In genomic region chr9:77017505-77017894, GRCh38 we compare ENCODE assay signal across 28 cellular contexts. TPM values are rescaled to one million over a fixed set of nuclear protein-coding genes. Genes with fewer than 3 reads are reported as not detected.
DNase-seq lines count a peak whose midpoint lies in the region; ATAC-seq and TF ChIP-seq lines count a peak whose summit lies in the region.
"Had no signal": no experiment of that assay in that cellular context is flagged by ENCODE, and none has a peak within 500 bp of the region (broad histone marks: within the 10 kb centered on the region; RNA-seq: fewer than 3 reads in every experiment).

No MANE protein-coding gene starts in this region.

- TF ChIP-seq POLR2A in esophagus muscularis mucosa (IDR thresholded peaks at IDR 0.05; ENCODE audit: low read depth): no peak

- no peaks in the 10 kb centered on the region for H3K79me2 ChIP-seq in SK-N-SH (ENCODE audit: insufficient read depth)

- H3K9me3 Mint-ChIP-seq in osteocyte (ENCODE audit: unreplicated experiment): no peaks in the 10 kb centered on the region
- peaks cover 0 to 3% (median 0%) of the 10 kb centered on the region in 11 donors for H3K9me3 Mint-ChIP-seq in naive thymus-derived CD4-positive, alpha-beta T cell
- H3K9me3 Mint-ChIP-seq: activated CD4-positive, alpha-beta memory T cell treated with anti-CD3 and anti-CD28 coated beads for 36 hours had no signal

- H3K27me3 ChIP-seq in SK-N-SH (ENCODE audit: insufficient read depth): peaks cover 96% of the 10 kb centered on the region
- peaks cover 99% of the 10 kb centered on the region for H3K27me3 ChIP-seq in HUES48 (ENCODE audit: control insufficient read depth, insufficient read depth, low read length)
- H3K27me3 ChIP-seq in esophagus muscularis mucosa: peaks cover 38 to 100% (median 98%) of the 10 kb centered on the region in 4 donors
- H3K27me3 ChIP-seq in naive thymus-derived CD4-positive, alpha-beta T cell (ENCODE audit: control insufficient read depth in 2 of 2, insufficient read depth in 2 of 2, low read length in 2 of 2): peaks cover 0 to 5% of the 10 kb centered on the region in 2 donors

- H3K27ac ChIP-seq in SK-N-SH (ENCODE audit: low read depth in 2 of 2, low read length in 1 of 2) (no peak overlapping the region), HUES48 (ENCODE audit: low read depth, low read length) (no peak overlapping the region), esophagus muscularis mucosa (replicated peaks in 1 of 4) (no peak overlapping the region)
- H3K27ac ChIP-seq in naive thymus-derived CD4-positive, alpha-beta T cell (ENCODE audit: low read depth, low read length): no peak overlapping the region
- H3K27ac ChIP-seq: body of pancreas, left ventricle myocardium inferior, pancreas, RWPE1 had no signal

- H3K4me3 ChIP-seq in SK-N-SH (ENCODE audit: low read depth in 2 of 2, low read length in 1 of 2) (no peak overlapping the region), HUES48 (ENCODE audit: low read depth, low read length) (peak overlapping the region; percentile 65; the same call in 1 of the 2 replicates), esophagus muscularis mucosa (no peak overlapping the region)
- no peak overlapping the region for H3K4me3 ChIP-seq in naive thymus-derived CD4-positive, alpha-beta T cell (ENCODE audit: low read length)
- H3K4me3 ChIP-seq: body of pancreas, pancreas had no signal

- no peaks in the 10 kb centered on the region for H3F3A ChIP-seq in SK-N-SH (replicated peaks; ENCODE audit: insufficient read depth)

- no peak for ATAC-seq in SK-N-SH treated with all-trans-retinoic acid at 6 μM for 48 hours
- no peak for ATAC-seq in naive thymus-derived CD4-positive, alpha-beta T cell
- ATAC-seq: body of pancreas, pancreas, right cardiac atrium had no signal

- H3K9me3 ChIP-seq in SK-N-SH: no peaks in the 10 kb centered on the region
- no peaks in the 10 kb centered on the region for H3K9me3 ChIP-seq in HUES48 (ENCODE audit: control insufficient read depth, insufficient read depth, low read length)
- no peaks in the 10 kb centered on the region for H3K9me3 ChIP-seq in esophagus muscularis mucosa
- H3K9me3 ChIP-seq in naive thymus-derived CD4-positive, alpha-beta T cell (ENCODE audit: control insufficient read depth in 2 of 3, low read length in 3 of 3): no peaks in the 10 kb centered on the region
- H3K9me3 ChIP-seq: body of pancreas, left ventricle myocardium inferior, pancreas had no signal

- DNase-seq in SK-N-SH (peak; percentile 18), esophagus muscularis mucosa (ENCODE audit: extremely low spot score) (peak; percentile 81), osteocyte (ENCODE audit: extremely low spot score, unreplicated experiment) (peak; percentile 25), CD1c-positive myeloid dendritic cell (ENCODE audit: extremely low spot score) (no peak), NCI-H524 treated with DMSO at 0.1 percent for 48 hours (lab: John Stamatoyannopoulos, UW) (no peak)
- DNase-seq in naive thymus-derived CD4-positive, alpha-beta T cell: no peak
- DNase-seq: activated CD4-positive, alpha-beta memory T cell treated with anti-CD3 and anti-CD28 coated beads for 36 hours; activated CD8-positive, alpha-beta memory T cell treated with anti-CD3 and anti-CD28 coated beads, Interleukin-2, amount 50 U/mL, for 48 hours; body of pancreas; CD4-positive, alpha-beta memory T cell; DMS153; Kasumi-1; left ventricle myocardium inferior; NCI-H187; NCI-H2171 treated with DMSO at 0.1 percent for 48 hours; NCI-H526 treated with DMSO at 0.1 percent for 48 hours; pancreas; right cardiac atrium; stimulated activated CD4-positive, alpha-beta T cell treated with anti-CD3 and anti-CD28 coated beads, Interleukin-4, amount 100 ng/mL, for 4 hours; stimulated activated naive CD4-positive, alpha-beta T cell treated with Interleukin-2 at 50 U/mL for 16 hours had no signal

- H3K4me3 Mint-ChIP-seq in osteocyte (ENCODE audit: unreplicated experiment): no peak overlapping the region
- H3K4me3 Mint-ChIP-seq in naive thymus-derived CD4-positive, alpha-beta T cell: peak overlapping the region in 1 of 10 donors; percentile 8

- H2AFZ ChIP-seq in SK-N-SH (ENCODE audit: low read depth): no peak overlapping the region

- H3K36me3 Mint-ChIP-seq in osteocyte (ENCODE audit: unreplicated experiment): no peaks in the 10 kb centered on the region
- peaks cover 0 to 7% (median 0%) of the 10 kb centered on the region in 5 donors for H3K36me3 Mint-ChIP-seq in naive thymus-derived CD4-positive, alpha-beta T cell
- H3K36me3 Mint-ChIP-seq: CD4-positive, alpha-beta memory T cell had no signal

- no peaks in the 10 kb centered on the region for H3K36me3 ChIP-seq in SK-N-SH (replicated peaks in 1 of 2; ENCODE audit: control insufficient read depth in 1 of 2, insufficient read depth in 2 of 2, low read length in 1 of 2)
- no peaks in the 10 kb centered on the region for H3K36me3 ChIP-seq in HUES48 (ENCODE audit: control insufficient read depth, insufficient read depth, low read length)
- H3K36me3 ChIP-seq in esophagus muscularis mucosa: no peaks in the 10 kb centered on the region
- no peaks in the 10 kb centered on the region for H3K36me3 ChIP-seq in naive thymus-derived CD4-positive, alpha-beta T cell (ENCODE audit: control insufficient read depth in 2 of 3, insufficient read depth in 3 of 3, low read length in 3 of 3)
- H3K36me3 ChIP-seq: left ventricle myocardium inferior, pancreas had no signal

- 11% methylated on average over 5 of the region's 5 CpGs for WGBS in SK-N-SH (ENCODE audit: low lambda C conversion rate)
- WGBS in esophagus muscularis mucosa: 20% methylated on average over 4 of the region's 5 CpGs

- H4K20me1 ChIP-seq in SK-N-SH (ENCODE audit: insufficient read depth): no peaks in the 10 kb centered on the region

- intact Hi-C loops in esophagus muscularis mucosa (cut with DNase I): no loop called here
- intact Hi-C loops in naive thymus-derived CD4-positive, alpha-beta T cell (cut with micrococcal nuclease): loop anchor here in 1 of 2 donors (10.0 kb wide), 1 partner anchor 1813 kb away; no protein-coding TSS in a partner anchor

- H3K4me1 Mint-ChIP-seq in osteocyte (ENCODE audit: unreplicated experiment): peaks cover 47% of the 10 kb centered on the region
- H3K4me1 Mint-ChIP-seq in naive thymus-derived CD4-positive, alpha-beta T cell: peaks cover 12 to 44% (median 29%) of the 10 kb centered on the region in 7 donors

- POLR2A ChIA-PET in SK-N-SH (lab: Yijun Ruan, JAX): no interaction called here
- POLR2A ChIA-PET in naive thymus-derived CD4-positive, alpha-beta T cell (lab: Charles Lee): no interaction called here

- peaks cover 91% of the 10 kb centered on the region for H3K27me3 Mint-ChIP-seq in osteocyte (ENCODE audit: unreplicated experiment)
- H3K27me3 Mint-ChIP-seq in naive thymus-derived CD4-positive, alpha-beta T cell: peaks cover 73 to 92% (median 85%) of the 10 kb centered on the region in 5 donors

- TF ChIP-seq EP300 in SK-N-SH (IDR thresholded peaks at IDR 0.05; ENCODE audit: borderline replicate concordance in 1 of 2, low read depth in 1 of 2, low read length in 1 of 2) (no peak), esophagus muscularis mucosa (IDR thresholded peaks at IDR 0.05) (no peak)

- no peaks in the 10 kb centered on the region for H3K9me2 ChIP-seq in SK-N-SH

- CTCF ChIA-PET in SK-N-SH (lab: Yijun Ruan, JAX): interaction anchor here (1.1 kb wide), 1 partner anchor 207 kb away, joined by 3 read pairs; no protein-coding TSS in a partner anchor
- CTCF ChIA-PET in naive thymus-derived CD4-positive, alpha-beta T cell (lab: Charles Lee): interaction anchor here (0.6 kb wide), 1 partner anchor 522 kb away, joined by 3 read pairs; no protein-coding TSS in a partner anchor

- no peak overlapping the region for H3K27ac Mint-ChIP-seq in osteocyte (ENCODE audit: unreplicated experiment)
- peak overlapping the region in 1 of 9 donors; percentile 81 for H3K27ac Mint-ChIP-seq in naive thymus-derived CD4-positive, alpha-beta T cell
- H3K27ac Mint-ChIP-seq: activated CD4-positive, alpha-beta memory T cell treated with anti-CD3 and anti-CD28 coated beads for 36 hours; CD4-positive, alpha-beta memory T cell had no signal

- H3K4me1 ChIP-seq in SK-N-SH (ENCODE audit: control insufficient read depth in 1 of 2, insufficient read depth in 2 of 2, low read depth in 1 of 2, low read length in 1 of 2) (no peaks in the 10 kb centered on the region; a peak in 1 of 4 replicates), HUES48 (ENCODE audit: control insufficient read depth, insufficient read depth, low read length) (peaks cover 75% of the 10 kb centered on the region), esophagus muscularis mucosa (peaks cover 58 to 76% (median 72%) of the 10 kb centered on the region in 4 donors)
- peaks cover 3 to 8% of the 10 kb centered on the region in 2 donors for H3K4me1 ChIP-seq in naive thymus-derived CD4-positive, alpha-beta T cell (ENCODE audit: control insufficient read depth in 2 of 2, insufficient read depth in 2 of 2, low read length in 2 of 2)

- no peak for TF ChIP-seq RAD21 in SK-N-SH (IDR thresholded peaks at IDR 0.05; ENCODE audit: low read length)

- TF ChIP-seq CTCF in SK-N-SH (IDR thresholded peaks at IDR 0.05): no peak
- no peak for TF ChIP-seq CTCF in esophagus muscularis mucosa (IDR thresholded peaks at IDR 0.05)
- TF ChIP-seq CTCF in osteocyte (IDR thresholded peaks at IDR 0.05): no peak

- no peak overlapping the region for H3K9ac ChIP-seq in SK-N-SH
- no peak overlapping the region for H3K9ac ChIP-seq in HUES48 (ENCODE audit: low read depth, low read length)

- H3K4me2 ChIP-seq in SK-N-SH: no peak overlapping the region

TF ChIP-seq in SK-N-SH, 30 proteins besides CTCF, POLR2A, EP300 and RAD21 (continues in another document):
- TF ChIP-seq USF2 (IDR thresholded peaks at IDR 0.05; ENCODE audit: borderline replicate concordance, low read depth, low read length): no peak

TF ChIP-seq in SK-N-SH treated with all-trans-retinoic acid at 6 μM for 48 hours, 23 proteins besides CTCF, POLR2A, EP300 and RAD21:
- no peak for TF ChIP-seq CSDC2 (CRISPR knock-in tag; IDR thresholded peaks at IDR 0.05)

RNA-seq across cellular contexts. Expression of gene FOXB2, which starts 2.0 kb away (rescaled TPM):
- not detected in 2 replicates for polyA plus RNA-seq in SK-N-SH (2012; rRNA removed)
- not detected in 2 replicates for polyA plus RNA-seq in SK-N-SH (2012; cell fraction: cytosol; rRNA removed)
- not detected in 2 replicates for polyA plus RNA-seq in SK-N-SH (2012; cell fraction: nucleus; rRNA removed)
- total RNA-seq in esophagus muscularis mucosa (not detected), osteocyte (not detected in 2 replicates)
- not detected for total RNA-seq in naive thymus-derived CD4-positive, alpha-beta T cell
- not detected for polyA plus RNA-seq in naive thymus-derived CD4-positive, alpha-beta T cell
- total RNA-seq: A172; activated CD4-positive, alpha-beta memory T cell treated with anti-CD3 and anti-CD28 coated beads for 36 hours; body of pancreas; CD4-positive, alpha-beta memory T cell; chondrocyte; G401; H4; left ventricle myocardium inferior; mesenteric fat pad; pancreas; right cardiac atrium had no signal
- polyA plus RNA-seq: CD4-positive, alpha-beta memory T cell; pancreas; right cardiac atrium had no signal

Comparison
In these comparisons a context has a peak if more than half of its experiments do, and no peak if none do; other contexts are left out.
1. DNase-seq: peak in SK-N-SH (single experiment), esophagus muscularis mucosa (single experiment) and osteocyte (single experiment); none in CD1c-positive myeloid dendritic cell (single experiment), NCI-H524 treated with DMSO at 0.1 percent for 48 hours (single experiment) and naive thymus-derived CD4-positive, alpha-beta T cell (0 of 9).